ENCODE assay signal across 9 cellular contexts in the genomic region with DNA sequence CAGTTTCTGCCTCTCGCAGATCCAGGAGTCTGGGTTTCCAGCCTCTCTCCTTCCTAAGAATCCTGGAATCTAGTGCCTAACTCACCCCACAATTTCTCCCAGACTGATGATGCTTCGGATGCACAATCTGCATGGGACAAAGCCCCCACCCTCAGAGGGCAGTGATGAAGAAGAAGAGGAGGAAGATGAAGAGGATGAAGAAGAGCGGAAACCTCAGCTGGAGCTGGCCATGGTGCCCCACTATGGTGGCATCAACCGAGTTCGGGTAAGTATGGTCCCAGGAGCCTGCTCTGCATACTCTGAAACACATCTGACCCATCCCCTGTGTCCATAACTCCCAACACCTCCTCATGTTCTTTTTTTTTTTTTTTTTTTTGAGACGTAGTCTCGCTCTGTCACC. TPM values are rescaled to one million over a fixed set of nuclear protein-coding genes. Genes with fewer than 3 reads are reported as not detected.
DNase-seq lines count a peak whose midpoint lies in the region; ATAC-seq and TF ChIP-seq lines count a peak whose summit lies in the region.
"Had no signal": no experiment of that assay in that cellular context is flagged by ENCODE, and none has a peak within 500 bp of the region (broad histone marks: within the 10 kb centered on the region; RNA-seq: fewer than 3 reads in every experiment).

No MANE protein-coding gene starts in this region.

- H3K79me2 ChIP-seq in DND-41 (ENCODE audit: insufficient read depth, low read length), result peaks cover 56% of the 10 kb centered on the region
- H3K79me2 ChIP-seq in parathyroid adenoma, result peaks cover 4% of the 10 kb centered on the region

- H3K4me3 ChIP-seq in DND-41 (ENCODE audit: low read depth in 1 of 2, low read length in 2 of 2) (peak overlapping the region; percentile 91 to 95), Peyer's patch (peak overlapping the region; percentile 74 to 98 (median 88)), esophagus (ENCODE audit: low read depth in 1 of 2, low read length in 2 of 2) (peak overlapping the region; percentile 84 to 90), parathyroid adenoma (ENCODE audit: low read depth, low read length) (peak overlapping the region; percentile 70)

- H4K20me1 ChIP-seq in DND-41 (ENCODE audit: insufficient read depth, low read length), result peaks cover 16% of the 10 kb centered on the region

- no peaks in the 10 kb centered on the region for H3K27me3 ChIP-seq in DND-41 (ENCODE audit: insufficient read depth, low read length, poor library complexity)
- peaks cover 0 to 11% of the 10 kb centered on the region in 2 donors for H3K27me3 ChIP-seq in Peyer's patch
- peaks cover 0 to 4% of the 10 kb centered on the region in 2 donors for H3K27me3 ChIP-seq in esophagus (ENCODE audit: control insufficient read depth in 1 of 2, insufficient read depth in 2 of 2, low read length in 2 of 2)
- no peaks in the 10 kb centered on the region for H3K27me3 ChIP-seq in parathyroid adenoma (ENCODE audit: control insufficient read depth, insufficient read depth, low read length)

- H3K27ac ChIP-seq in DND-41 (ENCODE audit: low read length) (peak overlapping the region; percentile 81), Peyer's patch (peak overlapping the region in 3 of 4 donors; percentile 74 to 90 (median 82)), esophagus (ENCODE audit: low read depth in 2 of 2, low read length in 1 of 2) (no peak overlapping the region), parathyroid adenoma (peak overlapping the region; percentile 83)

- H3K36me3 ChIP-seq in DND-41 (ENCODE audit: insufficient read depth, low read length) (peaks cover 54% of the 10 kb centered on the region), Peyer's patch (peaks cover 0 to 42% (median 0%) of the 10 kb centered on the region in 3 donors), esophagus (ENCODE audit: control insufficient read depth in 2 of 2, insufficient read depth in 2 of 2, low read length in 1 of 2) (peaks cover 8 to 16% of the 10 kb centered on the region in 2 donors), parathyroid adenoma (ENCODE audit: control insufficient read depth, insufficient read depth, low read length) (no peaks in the 10 kb centered on the region)

- 71 to 76% methylated on average over 5 to 7 of the region's 7 CpGs for WGBS in esophagus, 2 donors

- no peaks in the 10 kb centered on the region for H3K9me3 ChIP-seq in DND-41 (ENCODE audit: insufficient read depth, low read length, severe bottlenecking)
- no peaks in the 10 kb centered on the region for H3K9me3 ChIP-seq in Peyer's patch
- no peaks in the 10 kb centered on the region for H3K9me3 ChIP-seq in esophagus (ENCODE audit: control insufficient read depth in 2 of 2, insufficient read depth in 1 of 2, low read depth in 1 of 2, low read length in 1 of 2)
- H3K9me3 ChIP-seq in parathyroid adenoma (ENCODE audit: control insufficient read depth, low read length), result no peaks in the 10 kb centered on the region

- no peak overlapping the region for H2AFZ ChIP-seq in DND-41 (ENCODE audit: low read depth, low read length)
- H2AFZ ChIP-seq in parathyroid adenoma, result peak overlapping the region; percentile 97

- H3K9ac ChIP-seq in DND-41 (ENCODE audit: low read depth, low read length) (peak overlapping the region; percentile 85), parathyroid adenoma (peak overlapping the region; percentile 28)

- ATAC-seq in DND-41 (ENCODE audit: insufficient read depth, low read depth), result no peak
- ATAC-seq in GM18505 (IDR thresholded peaks at IDR 0.05; ENCODE audit: unreplicated experiment), result no peak
- no peak for ATAC-seq in GM18502 (IDR thresholded peaks at IDR 0.05; ENCODE audit: poor library complexity, unreplicated experiment)
- ATAC-seq in GM21381 (IDR thresholded peaks at IDR 0.05; ENCODE audit: unreplicated experiment), result no peak
- ATAC-seq in HG03097 (IDR thresholded peaks at IDR 0.05; ENCODE audit: low FRiP score, unreplicated experiment), result no peak

- peaks cover 31% of the 10 kb centered on the region for H3K4me1 ChIP-seq in DND-41 (ENCODE audit: insufficient read depth, low read length)
- H3K4me1 ChIP-seq in Peyer's patch, result peaks cover 0 to 28% (median 15%) of the 10 kb centered on the region in 4 donors
- peaks cover 3 to 6% of the 10 kb centered on the region in 2 donors for H3K4me1 ChIP-seq in esophagus (ENCODE audit: control insufficient read depth in 2 of 2, insufficient read depth in 2 of 2, low read length in 1 of 2)
- H3K4me1 ChIP-seq in parathyroid adenoma, result peaks cover 13% of the 10 kb centered on the region

- DNase-seq in DND-41, result no peak
- DNase-seq in Peyer's patch, result no peak
- DNase-seq: NCI-H510A treated with DMSO at 0.1 percent for 48 hours had no signal

- H3K4me2 ChIP-seq in DND-41 (ENCODE audit: insufficient read depth, low read length), result peak overlapping the region; percentile 93
- peak overlapping the region; percentile 92 for H3K4me2 ChIP-seq in parathyroid adenoma (ENCODE audit: low read length)

- no peak for TF ChIP-seq POLR2A in Peyer's patch (IDR thresholded peaks at IDR 0.05)
- TF ChIP-seq POLR2A in GM18505 (IDR thresholded peaks at IDR 0.05; ENCODE audit: borderline replicate concordance, extremely low read depth, insufficient read depth, insufficient read length), result no peak

- TF ChIP-seq CTCF in DND-41 (IDR thresholded peaks at IDR 0.05; ENCODE audit: borderline replicate concordance, extremely low read depth, low read length, poor library complexity, severe bottlenecking) (no peak), Peyer's patch (IDR thresholded peaks at IDR 0.05) (no peak), parathyroid adenoma (IDR thresholded peaks at IDR 0.05) (no peak)

RNA-seq across cellular contexts. Expression of gene GRWD1, which starts 0.8 kb away (rescaled TPM):
- 10 to 100 TPM in 3 of 4 donors, 1 to 10 TPM in 1; 10.0 to 17.6 (median 15.6) TPM for total RNA-seq in Peyer's patch
- 10 to 100 TPM in 1 of 2 donors, 1 to 10 TPM in 1; 6.2 to 18.1 TPM for polyA plus RNA-seq in esophagus

RNA-seq across cellular contexts. Expression of gene KCNJ14, which starts 8.8 kb away (rescaled TPM):
- 1 to 10 TPM in 3 of 4 donors, under 1 TPM in 1; 0.88 to 2.0 (median 1.8) TPM for total RNA-seq in Peyer's patch
- polyA plus RNA-seq in esophagus, result 1 to 10 TPM in 1 of 2 donors, under 1 TPM in 1; 0.54 to 1.0 TPM

RNA-seq across cellular contexts. Expression of gene CYTH2, which starts 22.6 kb away (rescaled TPM):
- total RNA-seq in Peyer's patch, result 100 to 1,000 TPM in 1 of 4 donors, 10 to 100 TPM in 3; 64.5 to 160 (median 76.9) TPM
- 10 to 100 TPM; 52.2 to 59.3 TPM for polyA plus RNA-seq in esophagus

RNA-seq across cellular contexts. Expression of gene GRIN2D, which starts 53.1 kb away (rescaled TPM):
- under 1 TPM in 2 of 4 donors, not detected in 2; 0.27 to 0.47 TPM for total RNA-seq in Peyer's patch
- polyA plus RNA-seq in esophagus, result under 1 TPM; 0.06 to 0.08 TPM

RNA-seq across cellular contexts. Expression of gene KDELR1, which starts 55.2 kb away (rescaled TPM):
- 100 to 1,000 TPM in 3 of 4 donors, 10 to 100 TPM in 1; 54.5 to 136 (median 112) TPM for total RNA-seq in Peyer's patch
- polyA plus RNA-seq in esophagus, result 10 to 100 TPM; 62.7 to 70.2 TPM

Comparison
In these comparisons a context has a peak if more than half of its experiments do, and no peak if none do; other contexts are left out.
1. H3K27ac ChIP-seq: peak in DND-41 (single experiment), Peyer's patch (3 of 4) and parathyroid adenoma (single experiment); none in esophagus (0 of 2).
2. Peak in every context shown above with its lines, with median percentiles within 50 percentile points of each other: H3K4me3 ChIP-seq.